In genomic region chr6:7922596-7922995, GRCh38 we compare ENCODE assay signal across 17 cellular contexts.
"Had no signal": no experiment of that assay in that cellular context is flagged by ENCODE, and none has a peak within 500 bp of the region (broad histone marks: within the 10 kb centered on the region; RNA-seq: fewer than 3 reads in every experiment).

No MANE protein-coding gene starts in this region.

- H3K27me3 Mint-ChIP-seq: memory B cell had no signal

- H3K4me3 ChIP-seq: ascending aorta, gastrocnemius medialis, heart right ventricle, stomach had no signal

- H3K4me3 Mint-ChIP-seq: activated CD4-positive, alpha-beta memory T cell treated with anti-CD3 and anti-CD28 coated beads, Interleukin-2, amount 10 ng/mL, durations not matched to agents 7 days and 5 days; activated T-cell treated with anti-CD3 and anti-CD28 coated beads, Interleukin-2, amount 50 U/mL, for 72 hours; endodermal cell; memory B cell had no signal

- H3K27ac ChIP-seq: ascending aorta, heart right ventricle, stomach had no signal

- H3K36me3 ChIP-seq: ascending aorta, gastrocnemius medialis, heart right ventricle, stomach had no signal

- DNase-seq: activated CD4-positive, alpha-beta memory T cell treated with anti-CD3 and anti-CD28 coated beads, Interleukin-2, amount 10 ng/mL, durations not matched to agents 7 days and 5 days; activated CD4-positive, alpha-beta T cell treated with anti-CD3 and anti-CD28 coated beads for 1 hour; activated naive CD4-positive, alpha-beta T cell; activated T-cell treated with anti-CD3 and anti-CD28 coated beads, Interleukin-2, amount 50 U/mL, for 72 hours; cerebellar nuclear complex; dermis blood vessel endothelial cell; endodermal cell; erythroblast; gastrocnemius medialis; heart right ventricle; islet precursor cell; stomach; T-helper 9 cell had no signal

- ATAC-seq: activated T-cell treated with anti-CD3 and anti-CD28 coated beads, Interleukin-2, amount 50 U/mL, for 72 hours; left lobe of liver had no signal

- H3K9me3 ChIP-seq: gastrocnemius medialis had no signal

- H3K27ac Mint-ChIP-seq: activated CD4-positive, alpha-beta memory T cell treated with anti-CD3 and anti-CD28 coated beads, Interleukin-2, amount 10 ng/mL, durations not matched to agents 7 days and 5 days; activated T-cell treated with anti-CD3 and anti-CD28 coated beads, Interleukin-2, amount 50 U/mL, for 72 hours; endodermal cell; memory B cell had no signal

- H3K4me1 Mint-ChIP-seq: activated CD4-positive, alpha-beta memory T cell treated with anti-CD3 and anti-CD28 coated beads, Interleukin-2, amount 10 ng/mL, durations not matched to agents 7 days and 5 days; endodermal cell had no signal

- H3K27me3 ChIP-seq: ascending aorta, gastrocnemius medialis, stomach had no signal

- FAIRE-seq: urothelium cell line had no signal

- H3K9me3 Mint-ChIP-seq: activated CD4-positive, alpha-beta memory T cell treated with anti-CD3 and anti-CD28 coated beads, Interleukin-2, amount 10 ng/mL, durations not matched to agents 7 days and 5 days had no signal

- H3K4me1 ChIP-seq: ascending aorta, heart right ventricle, stomach had no signal
